ENCODE assay signal across 21 cellular contexts in genomic region chr17:6959700-6960099, GRCh38. TPM values are rescaled to one million over a fixed set of nuclear protein-coding genes. Genes with fewer than 3 reads are reported as not detected.
"Had no signal": no experiment of that assay in that cellular context is flagged by ENCODE, and none has a peak within 500 bp of the region (broad histone marks: within the 10 kb centered on the region; RNA-seq: fewer than 3 reads in every experiment).

No MANE protein-coding gene starts in this region.

- H3K36me3 Mint-ChIP-seq: natural killer cell had no signal

- H3K9me3 ChIP-seq: ovary, right lobe of liver, spleen, tibial artery, upper lobe of left lung had no signal

- H3K4me3 Mint-ChIP-seq: natural killer cell; neural crest cell; stimulated activated memory B cell treated with anti-CD40 and anti-IgM and Interleukin-4, amounts not matched to agents 10 μg/mL and 1 μg/mL and 100 μg/mL, for 72 hours; stimulated activated naive CD8-positive, alpha-beta T cell treated with anti-CD3 and anti-CD28 coated beads, Interleukin-15, Interleukin-2, amounts not matched to agents 100 ng/mL and 50 ng/mL, for 24 hours had no signal

- H3K4me1 ChIP-seq: heart right ventricle, right lobe of liver, spleen, tibial artery, upper lobe of left lung, uterus had no signal

- DNase-seq: effector memory CD4-positive, alpha-beta T cell; heart right ventricle; hypothalamus; kidney glomerular epithelial cell; mammary epithelial cell; natural killer cell; nucleus accumbens; ovary; right lobe of liver; spleen; stimulated activated CD4-positive, alpha-beta T cell treated with anti-CD3 and anti-CD28 coated beads, Interleukin-15, amount 100 ng/mL, for 24 hours; stimulated activated CD4-positive, alpha-beta T cell treated with anti-CD3 and anti-CD28 coated beads, Interleukin-1b, Interleukin-23, amount 100 ng/mL, for 48 hours; stimulated activated CD4-positive, alpha-beta T cell treated with anti-CD3 and anti-CD28 coated beads, Interleukin-4, amount 100 ng/mL, for 24 hours; tibial artery; upper lobe of left lung; uterus had no signal

- H3K4me3 ChIP-seq: heart right ventricle, ovary, right lobe of liver, spleen, tibial artery, upper lobe of left lung, uterus had no signal

- H3K27me3 Mint-ChIP-seq: stimulated activated naive CD8-positive, alpha-beta T cell treated with anti-CD3 and anti-CD28 coated beads, Interleukin-15, Interleukin-2, amounts not matched to agents 100 ng/mL and 50 ng/mL, for 24 hours had no signal

- H3K9me3 Mint-ChIP-seq: natural killer cell; stimulated activated naive CD8-positive, alpha-beta T cell treated with anti-CD3 and anti-CD28 coated beads, Interleukin-15, Interleukin-2, amounts not matched to agents 100 ng/mL and 50 ng/mL, for 24 hours had no signal

- H3K27ac Mint-ChIP-seq: natural killer cell; stimulated activated memory B cell treated with anti-CD40 and anti-IgM and Interleukin-4, amounts not matched to agents 10 μg/mL and 1 μg/mL and 100 μg/mL, for 72 hours; stimulated activated naive CD8-positive, alpha-beta T cell treated with anti-CD3 and anti-CD28 coated beads, Interleukin-15, Interleukin-2, amounts not matched to agents 100 ng/mL and 50 ng/mL, for 24 hours had no signal

- H3K4me1 Mint-ChIP-seq: neural crest cell; stimulated activated memory B cell treated with anti-CD40 and anti-IgM and Interleukin-4, amounts not matched to agents 10 μg/mL and 1 μg/mL and 100 μg/mL, for 72 hours had no signal

- H3K27me3 ChIP-seq: heart right ventricle, ovary, right lobe of liver, spleen, upper lobe of left lung, uterus had no signal

- H3K27ac ChIP-seq: heart right ventricle, ovary, right lobe of liver, spleen, tibial artery, upper lobe of left lung, uterus had no signal

- H3K36me3 ChIP-seq: heart right ventricle, ovary, right lobe of liver, spleen, tibial artery, upper lobe of left lung, uterus had no signal

RNA-seq across cellular contexts. Expression of gene ALOX12, which starts 36.1 kb away (rescaled TPM):
- total RNA-seq: glomerular endothelial cell, mammary epithelial cell, skeletal muscle tissue had no signal
